Comparison of ENCODE assay signal across 8 cellular contexts in genomic region chr15:85794598-85795319, GRCh38. TPM values are rescaled to one million over a fixed set of nuclear protein-coding genes. Genes with fewer than 3 reads are reported as not detected.
DNase-seq lines count a peak whose midpoint lies in the region; ATAC-seq and TF ChIP-seq lines count a peak whose summit lies in the region.

Gene KLHL25, minus strand, starts transcription at chr15:85794925. Its CDS starts 25,115 bp downstream, at chr15:85769810.

- DNase-seq in AG04450 (ENCODE audit: low read depth, low spot score), result peak; percentile 80
- DNase-seq in NCI-H2227 (lab: John Stamatoyannopoulos, UW; ENCODE audit: unreplicated experiment), result peak; percentile 92
- DNase-seq in WTC11 (ENCODE audit: low spot score), result peak; percentile 93
- peak; percentile 35 to 97 (median 91) for DNase-seq in caudate nucleus (lab: John Stamatoyannopoulos, UW)
- DNase-seq in inferior parietal cortex (ENCODE audit: extremely low spot score), result peak; percentile 92
- peak; percentile 97 for DNase-seq in spleen

- POLR2A ChIA-PET in AG04450 (lab: Yijun Ruan, JAX) (interaction anchor here (0.6 to 1.4 kb wide), 2 partner anchors 9 to 13 kb away, joined by 3 to 5 read pairs; no protein-coding TSS in a partner anchor), WTC11 (lab: Charles Lee) (interaction anchor here (0.9 to 1.3 kb wide), 3 partner anchors 31 to 46 kb away, joined by 3 to 6 read pairs (median 4); no protein-coding TSS in a partner anchor)

- H3K4me1 ChIP-seq in spleen, result peaks cover 0 to 36% (median 28%) of the 10 kb centered on the region in 6 donors

- H3K27ac ChIP-seq in AG04450 (ENCODE audit: low read depth, low read length), result peak within 1 kb of the TSS; percentile 47
- H3K27ac ChIP-seq in caudate nucleus (ENCODE audit: low read depth, low read length), result peak within 1 kb of the TSS; percentile 76
- H3K27ac ChIP-seq in spleen, result peak within 1 kb of the TSS; percentile 22 to 89 (median 82)

- WGBS in spleen, 5 donors, result 0 to 2% (median 1%) methylated on average over 54 to 67 of the region's 71 CpGs

- TF ChIP-seq CTCF in AG04450 (IDR thresholded peaks at IDR 0.05; ENCODE audit: low read depth, low read length) (no peak), WTC11 (IDR thresholded peaks at IDR 0.05) (no peak), spleen (IDR thresholded peaks at IDR 0.05 in 8 of 11, conservative IDR thresholded peaks at IDR 0.05 in 3 of 11) (peak in 2 of 11 experiments; percentile 14 to 18)

- H3K4me1 Mint-ChIP-seq in WTC11, result peaks cover 36% of the 10 kb centered on the region

- H3K9me3 Mint-ChIP-seq in WTC11, result 0 out of 2 replicates have a peak, but pooled peaks cover 3% of the 10 kb centered on the region

- ATAC-seq in GM18909 (IDR thresholded peaks at IDR 0.05; ENCODE audit: poor library complexity, unreplicated experiment) (peak; percentile 98), HG03159 (IDR thresholded peaks at IDR 0.05; ENCODE audit: unreplicated experiment) (peak; percentile 98), WTC11 (peak; percentile 96)

- intact Hi-C loops in spleen (cut with DNase I; ENCODE audit: low total_unique reads), result loop anchor here (10.0 kb wide), 1 partner anchor 60 kb away; no protein-coding TSS in a partner anchor

- CTCF ChIA-PET in AG04450 (lab: Charles Lee) (interaction anchor here (1.2 kb wide), 1 partner anchor 40 kb away, joined by 3 read pairs; no protein-coding TSS in a partner anchor), WTC11 (lab: Charles Lee) (interaction anchor here (0.5 to 2.4 kb wide), 5 partner anchors 8 to 747 kb away, joined by 3 to 6 read pairs (median 3); no protein-coding TSS in a partner anchor)

- H3K4me3 ChIP-seq in AG04450 (ENCODE audit: low read depth, low read length) (peak within 1 kb of the TSS; percentile 80), spleen (peak within 1 kb of the TSS; percentile 64 to 95 (median 88))

- peaks cover 13% of the 10 kb centered on the region for H3K27me3 Mint-ChIP-seq in WTC11 (ENCODE audit: low read depth)

- peak within 1 kb of the TSS; percentile 88 for H3K4me3 Mint-ChIP-seq in WTC11

- no peaks in the 10 kb centered on the region; the same call in 1 of the 2 replicates for H3K9me3 ChIP-seq in AG04450 (ENCODE audit: control insufficient read depth, insufficient read depth, low read length)
- no peaks in the 10 kb centered on the region for H3K9me3 ChIP-seq in spleen

- H3K27me3 ChIP-seq in AG04450 (ENCODE audit: control insufficient read depth, insufficient read depth, low read length) (no peaks in the 10 kb centered on the region), spleen (replicated peaks in 1 of 7) (peaks cover 0 to 15% (median 0%) of the 10 kb centered on the region in 7 donors)

- peak in 1 of 3 donors; percentile 65 for TF ChIP-seq POLR2A in spleen (IDR thresholded peaks at IDR 0.05)

- peak within 1 kb of the TSS; percentile 41; the same call in 1 of the 2 replicates for H3K27ac Mint-ChIP-seq in WTC11

- H3K36me3 ChIP-seq in spleen, result no peaks in the 10 kb centered on the region

- H3K36me3 Mint-ChIP-seq in WTC11, result no peaks in the 10 kb centered on the region

TF ChIP-seq in WTC11, 78 proteins besides CTCF, POLR2A, EP300 and RAD21:
- TF ChIP-seq, protein P1, sequence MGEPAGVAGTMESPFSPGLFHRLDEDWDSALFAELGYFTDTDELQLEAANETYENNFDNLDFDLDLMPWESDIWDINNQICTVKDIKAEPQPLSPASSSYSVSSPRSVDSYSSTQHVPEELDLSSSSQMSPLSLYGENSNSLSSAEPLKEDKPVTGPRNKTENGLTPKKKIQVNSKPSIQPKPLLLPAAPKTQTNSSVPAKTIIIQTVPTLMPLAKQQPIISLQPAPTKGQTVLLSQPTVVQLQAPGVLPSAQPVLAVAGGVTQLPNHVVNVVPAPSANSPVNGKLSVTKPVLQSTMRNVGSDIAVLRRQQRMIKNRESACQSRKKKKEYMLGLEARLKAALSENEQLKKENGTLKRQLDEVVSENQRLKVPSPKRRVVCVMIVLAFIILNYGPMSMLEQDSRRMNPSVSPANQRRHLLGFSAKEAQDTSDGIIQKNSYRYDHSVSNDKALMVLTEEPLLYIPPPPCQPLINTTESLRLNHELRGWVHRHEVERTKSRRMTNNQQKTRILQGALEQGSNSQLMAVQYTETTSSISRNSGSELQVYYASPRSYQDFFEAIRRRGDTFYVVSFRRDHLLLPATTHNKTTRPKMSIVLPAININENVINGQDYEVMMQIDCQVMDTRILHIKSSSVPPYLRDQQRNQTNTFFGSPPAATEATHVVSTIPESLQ (CRISPR knock-in tag; IDR thresholded peaks at IDR 0.05), result no peak
- no peak for TF ChIP-seq ZNF219 (CRISPR knock-in tag; IDR thresholded peaks at IDR 0.05; ENCODE audit: borderline replicate concordance)
- 0 out of 2 replicates have a peak, but pooled peaks have one; percentile 24 for TF ChIP-seq GABPB1 (CRISPR knock-in tag; IDR thresholded peaks at IDR 0.05)
- TF ChIP-seq, protein P2, sequence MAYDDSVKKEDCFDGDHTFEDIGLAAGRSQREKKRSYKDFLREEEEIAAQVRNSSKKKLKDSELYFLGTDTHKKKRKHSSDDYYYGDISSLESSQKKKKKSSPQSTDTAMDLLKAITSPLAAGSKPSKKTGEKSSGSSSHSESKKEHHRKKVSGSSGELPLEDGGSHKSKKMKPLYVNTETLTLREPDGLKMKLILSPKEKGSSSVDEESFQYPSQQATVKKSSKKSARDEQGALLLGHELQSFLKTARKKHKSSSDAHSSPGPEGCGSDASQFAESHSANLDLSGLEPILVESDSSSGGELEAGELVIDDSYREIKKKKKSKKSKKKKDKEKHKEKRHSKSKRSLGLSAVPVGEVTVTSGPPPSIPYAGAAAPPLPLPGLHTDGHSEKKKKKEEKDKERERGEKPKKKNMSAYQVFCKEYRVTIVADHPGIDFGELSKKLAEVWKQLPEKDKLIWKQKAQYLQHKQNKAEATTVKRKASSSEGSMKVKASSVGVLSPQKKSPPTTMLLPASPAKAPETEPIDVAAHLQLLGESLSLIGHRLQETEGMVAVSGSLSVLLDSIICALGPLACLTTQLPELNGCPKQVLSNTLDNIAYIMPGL (CRISPR knock-in tag; IDR thresholded peaks at IDR 0.05), result peak; percentile 76; the same call in 1 of the 2 replicates
- peak; percentile 63; the same call in 1 of the 2 replicates for TF ChIP-seq KAT7 (CRISPR knock-in tag; IDR thresholded peaks at IDR 0.05; ENCODE audit: borderline replicate concordance)
- TF ChIP-seq SP1 (CRISPR knock-in tag; conservative IDR thresholded peaks at IDR 0.05), result peak; percentile 73; the same call in 1 of the 2 replicates
- peak; percentile 92 for TF ChIP-seq NFYB (CRISPR knock-in tag; conservative IDR thresholded peaks at IDR 0.05; ENCODE audit: low read depth)
- TF ChIP-seq E2F5 (CRISPR knock-in tag; IDR thresholded peaks at IDR 0.05), result peak; percentile 79

RNA-seq across cellular contexts. Expression of gene KLHL25, which starts in this region (rescaled TPM):
- polyA plus RNA-seq in AG04450 (2011; rRNA removed), result 2.9 and 3.5 TPM in 2 replicates
- polyA minus RNA-seq in AG04450 (2011; rRNA and poly(A)+ RNA removed), result 3.3 and 3.8 TPM in 2 replicates
- 14.1 to 15.8 TPM (median 15.0 TPM) in 3 replicates for total RNA-seq in WTC11 (2021)
- total RNA-seq in spleen, result 1 to 10 TPM; 2.7 to 4.6 (median 4.0) TPM
- polyA plus RNA-seq in spleen, result 1 to 10 TPM in 2 of 3 donors, under 1 TPM in 1; 1.00 to 2.4 (median 1.7) TPM

Comparison
In these comparisons a context has a peak if more than half of its experiments do, and no peak if none do; other contexts are left out.
1. Peak in every context shown above with its lines: DNase-seq, ATAC-seq, H3K4me3 ChIP-seq and H3K27ac ChIP-seq.